In the genomic region with DNA sequence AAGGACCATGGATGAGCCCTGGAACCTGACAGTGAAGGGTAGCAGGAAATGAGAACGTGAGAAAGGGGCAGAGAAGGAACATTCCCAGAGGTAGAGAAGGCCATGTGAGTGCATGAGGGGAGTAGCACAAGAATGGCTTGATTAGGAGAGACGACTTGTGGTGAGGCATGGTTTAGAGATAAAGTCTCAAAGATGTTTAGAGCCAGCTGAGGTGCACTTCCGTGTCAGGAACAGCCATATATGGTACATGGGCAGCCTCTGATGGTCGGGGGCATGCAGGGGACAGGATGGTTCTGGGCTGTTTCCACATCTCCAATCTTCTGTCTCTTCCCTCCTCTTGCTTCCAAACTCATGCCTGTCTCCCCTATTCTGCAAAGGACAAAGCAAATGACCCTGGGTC, we compare ENCODE assay signal across 19 cellular contexts. TPM values are rescaled to one million over a fixed set of nuclear protein-coding genes. Genes with fewer than 3 reads are reported as not detected.
DNase-seq lines count a peak whose midpoint lies in the region; ATAC-seq and TF ChIP-seq lines count a peak whose summit lies in the region.
"Had no signal": no experiment of that assay in that cellular context is flagged by ENCODE, and none has a peak within 500 bp of the region (broad histone marks: within the 10 kb centered on the region; RNA-seq: fewer than 3 reads in every experiment).

No MANE protein-coding gene starts in this region.

- no peaks in the 10 kb centered on the region for H3K79me2 ChIP-seq in Loucy (ENCODE audit: insufficient read depth, low read length)

- no peaks in the 10 kb centered on the region for H3K27me3 ChIP-seq in Loucy (ENCODE audit: insufficient read depth, low read length, poor library complexity, severe bottlenecking)

- H3K36me3 Mint-ChIP-seq in glutamatergic neuron (ENCODE audit: unreplicated experiment): no peaks in the 10 kb centered on the region
- H3K36me3 Mint-ChIP-seq: CD14-positive monocyte had no signal

- no peaks in the 10 kb centered on the region for H4K20me1 ChIP-seq in Loucy (ENCODE audit: insufficient read depth, low read length, poor library complexity, severe bottlenecking)

- peak overlapping the region; percentile 71 for H3K4me3 Mint-ChIP-seq in glutamatergic neuron (ENCODE audit: unreplicated experiment)
- H3K4me3 Mint-ChIP-seq: CD14-positive monocyte had no signal

- peak overlapping the region; percentile 24 for H3K4me2 ChIP-seq in Loucy (ENCODE audit: low read depth, low read length, poor library complexity, severe bottlenecking)
- H3K4me2 ChIP-seq: A549 had no signal

- H3K27ac ChIP-seq in coronary artery: no peak overlapping the region
- H3K27ac ChIP-seq: A549 had no signal

- DNase-seq in ELF-1 (ENCODE audit: low read depth, low spot score) (peak; percentile 4), glutamatergic neuron (no peak), coronary artery (ENCODE audit: low spot score) (no peak), LoVo (ENCODE audit: low spot score) (no peak)
- DNase-seq: COR-L47, DMS153, KG1, MM.1S, NCI-H1105, NCI-H1694 treated with DMSO at 0.1 percent for 48 hours, NCI-H345, SHP77 treated with DMSO at 0.1 percent for 48 hours had no signal

- H3K9me3 ChIP-seq in Loucy (ENCODE audit: insufficient read depth, low read depth, low read length): no peaks in the 10 kb centered on the region
- H3K9me3 ChIP-seq: A549 had no signal

- ATAC-seq in SK-N-SH treated with all-trans-retinoic acid at 6 μM for 48 hours: peak; percentile 37; the same call in 2 of the 3 replicates
- ATAC-seq in GM21528 (IDR thresholded peaks at IDR 0.05; ENCODE audit: low FRiP score, unreplicated experiment): no peak
- ATAC-seq: GM12878, HCT116 had no signal

- no peaks in the 10 kb centered on the region for H3K9me2 ChIP-seq in Loucy (replicated peaks; ENCODE audit: low read depth, low read length)

- H3K36me3 ChIP-seq in Loucy (ENCODE audit: insufficient read depth, low read length): no peaks in the 10 kb centered on the region

- H3K4me3 ChIP-seq in Loucy (ENCODE audit: low read length, poor library complexity, severe bottlenecking) (no peak overlapping the region), coronary artery (no peak overlapping the region)
- H3K4me3 ChIP-seq: A549, GM12878 had no signal

- peaks cover 7% of the 10 kb centered on the region for H3K4me1 Mint-ChIP-seq in glutamatergic neuron (ENCODE audit: low read depth, unreplicated experiment)
- H3K4me1 Mint-ChIP-seq: CD14-positive monocyte had no signal

- H3K9ac ChIP-seq in Loucy (ENCODE audit: low read depth, low read length, poor library complexity, severe bottlenecking): no peak overlapping the region

- peaks cover 49% of the 10 kb centered on the region for H3K4me1 ChIP-seq in Loucy (ENCODE audit: insufficient read depth, low read length, poor library complexity, severe bottlenecking)

- peak overlapping the region; percentile 82 for H3K27ac Mint-ChIP-seq in glutamatergic neuron (ENCODE audit: unreplicated experiment)
- H3K27ac Mint-ChIP-seq: CD14-positive monocyte had no signal

- H3K27me3 Mint-ChIP-seq in glutamatergic neuron (ENCODE audit: unreplicated experiment): peaks cover 4% of the 10 kb centered on the region

- 0 out of 2 replicates have a peak, but pooled peaks cover 3% of the 10 kb centered on the region for H3F3A ChIP-seq in Loucy (ENCODE audit: low read depth)

- TF ChIP-seq CTCF in Loucy (conservative IDR thresholded peaks at IDR 0.05; ENCODE audit: low read length) (peak; percentile 46), glutamatergic neuron (IDR thresholded peaks at IDR 0.05; ENCODE audit: partially characterized antibody, unreplicated experiment) (no peak), coronary artery (IDR thresholded peaks at IDR 0.05) (no peak)

- H3K9me3 Mint-ChIP-seq in glutamatergic neuron (ENCODE audit: unreplicated experiment): peaks cover 2% of the 10 kb centered on the region

- H2AFZ ChIP-seq in Loucy (ENCODE audit: low read length): peak overlapping the region; percentile 62

TF ChIP-seq in SK-N-SH treated with all-trans-retinoic acid at 6 μM for 48 hours, 23 proteins besides CTCF, POLR2A, EP300 and RAD21:
- TF ChIP-seq, protein P1, sequence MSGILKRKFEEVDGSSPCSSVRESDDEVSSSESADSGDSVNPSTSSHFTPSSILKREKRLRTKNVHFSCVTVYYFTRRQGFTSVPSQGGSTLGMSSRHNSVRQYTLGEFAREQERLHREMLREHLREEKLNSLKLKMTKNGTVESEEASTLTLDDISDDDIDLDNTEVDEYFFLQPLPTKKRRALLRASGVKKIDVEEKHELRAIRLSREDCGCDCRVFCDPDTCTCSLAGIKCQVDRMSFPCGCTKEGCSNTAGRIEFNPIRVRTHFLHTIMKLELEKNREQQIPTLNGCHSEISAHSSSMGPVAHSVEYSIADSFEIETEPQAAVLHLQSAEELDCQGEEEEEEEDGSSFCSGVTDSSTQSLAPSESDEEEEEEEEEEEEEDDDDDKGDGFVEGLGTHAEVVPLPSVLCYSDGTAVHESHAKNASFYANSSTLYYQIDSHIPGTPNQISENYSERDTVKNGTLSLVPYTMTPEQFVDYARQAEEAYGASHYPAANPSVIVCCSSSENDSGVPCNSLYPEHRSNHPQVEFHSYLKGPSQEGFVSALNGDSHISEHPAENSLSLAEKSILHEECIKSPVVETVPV (CRISPR knock-in tag; IDR thresholded peaks at IDR 0.05): no peak
- TF ChIP-seq TOX (CRISPR knock-in tag; IDR thresholded peaks at IDR 0.05; ENCODE audit: borderline replicate concordance) (no peak), ARNTL (CRISPR knock-in tag; IDR thresholded peaks at IDR 0.05; ENCODE audit: borderline replicate concordance, low read depth) (no peak), POU6F1 (CRISPR knock-in tag; IDR thresholded peaks at IDR 0.05; ENCODE audit: borderline replicate concordance, low read depth) (no peak), CREB5 (CRISPR knock-in tag; IDR thresholded peaks at IDR 0.05; ENCODE audit: low read depth) (no peak), TCF4 (CRISPR knock-in tag; IDR thresholded peaks at IDR 0.05; ENCODE audit: borderline replicate concordance) (no peak), PPARA (CRISPR knock-in tag; IDR thresholded peaks at IDR 0.05; ENCODE audit: borderline replicate concordance) (no peak), OSR1 (CRISPR knock-in tag; IDR thresholded peaks at IDR 0.05) (no peak)
- TF ChIP-seq, protein P2, sequence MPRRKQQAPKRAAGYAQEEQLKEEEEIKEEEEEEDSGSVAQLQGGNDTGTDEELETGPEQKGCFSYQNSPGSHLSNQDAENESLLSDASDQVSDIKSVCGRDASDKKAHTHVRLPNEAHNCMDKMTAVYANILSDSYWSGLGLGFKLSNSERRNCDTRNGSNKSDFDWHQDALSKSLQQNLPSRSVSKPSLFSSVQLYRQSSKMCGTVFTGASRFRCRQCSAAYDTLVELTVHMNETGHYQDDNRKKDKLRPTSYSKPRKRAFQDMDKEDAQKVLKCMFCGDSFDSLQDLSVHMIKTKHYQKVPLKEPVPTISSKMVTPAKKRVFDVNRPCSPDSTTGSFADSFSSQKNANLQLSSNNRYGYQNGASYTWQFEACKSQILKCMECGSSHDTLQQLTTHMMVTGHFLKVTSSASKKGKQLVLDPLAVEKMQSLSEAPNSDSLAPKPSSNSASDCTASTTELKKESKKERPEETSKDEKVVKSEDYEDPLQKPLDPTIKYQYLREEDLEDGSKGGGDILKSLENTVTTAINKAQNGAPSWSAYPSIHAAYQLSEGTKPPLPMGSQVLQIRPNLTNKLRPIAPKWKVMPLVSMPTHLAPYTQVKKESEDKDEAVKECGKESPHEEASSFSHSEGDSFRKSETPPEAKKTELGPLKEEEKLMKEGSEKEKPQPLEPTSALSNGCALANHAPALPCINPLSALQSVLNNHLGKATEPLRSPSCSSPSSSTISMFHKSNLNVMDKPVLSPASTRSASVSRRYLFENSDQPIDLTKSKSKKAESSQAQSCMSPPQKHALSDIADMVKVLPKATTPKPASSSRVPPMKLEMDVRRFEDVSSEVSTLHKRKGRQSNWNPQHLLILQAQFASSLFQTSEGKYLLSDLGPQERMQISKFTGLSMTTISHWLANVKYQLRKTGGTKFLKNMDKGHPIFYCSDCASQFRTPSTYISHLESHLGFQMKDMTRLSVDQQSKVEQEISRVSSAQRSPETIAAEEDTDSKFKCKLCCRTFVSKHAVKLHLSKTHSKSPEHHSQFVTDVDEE (CRISPR knock-in tag; IDR thresholded peaks at IDR 0.05): no peak

RNA-seq across cellular contexts. Expression of gene EFEMP1, which starts 28.8 kb away (rescaled TPM):
- total RNA-seq in glutamatergic neuron (ENCODE audit: unreplicated experiment): 1.2 TPM
